Comparison of ENCODE assay signal across 1 cellular context in the genomic region with DNA sequence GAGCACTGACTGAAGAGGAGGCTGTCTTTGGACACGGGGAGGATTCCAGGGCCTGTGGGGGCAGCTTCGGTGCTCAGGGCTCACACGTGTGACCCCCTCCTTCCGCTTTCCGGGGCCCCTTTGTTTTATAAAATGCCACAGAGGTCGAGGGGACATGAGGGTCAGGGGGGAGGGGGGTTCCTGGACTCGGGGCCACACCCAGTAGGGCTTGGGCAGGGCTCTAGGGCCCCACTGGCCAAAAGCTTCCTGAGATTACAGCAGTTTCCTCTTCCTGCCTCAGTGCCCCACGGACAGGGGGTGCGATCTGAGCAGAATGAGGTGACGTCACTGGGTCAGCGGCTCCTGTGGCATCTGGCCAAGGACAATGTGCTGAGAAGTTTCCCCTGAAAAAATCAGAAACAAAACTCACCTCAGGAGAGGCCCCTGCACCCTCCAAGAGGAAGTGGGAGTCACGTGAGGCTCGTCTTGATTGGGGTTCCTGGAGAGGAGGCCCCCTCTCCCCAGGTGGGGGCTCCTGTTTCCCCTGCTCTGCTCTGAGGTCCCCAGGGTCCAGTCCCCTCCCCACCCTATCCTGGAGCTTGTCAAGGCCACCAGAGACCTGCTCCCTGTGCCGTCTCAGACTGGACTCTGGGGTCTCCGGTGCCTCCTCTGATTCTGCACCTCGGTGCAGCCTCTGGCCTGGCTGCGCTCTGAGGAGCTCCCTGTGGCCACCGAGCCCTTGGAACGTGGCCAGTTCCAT.
TF ChIP-seq lines count a peak whose summit lies in the region.

No MANE protein-coding gene starts in this region.

TF ChIP-seq in liver, 16 proteins besides CTCF, POLR2A, EP300 and RAD21 (continued from another document):
- TF ChIP-seq, protein P1, sequence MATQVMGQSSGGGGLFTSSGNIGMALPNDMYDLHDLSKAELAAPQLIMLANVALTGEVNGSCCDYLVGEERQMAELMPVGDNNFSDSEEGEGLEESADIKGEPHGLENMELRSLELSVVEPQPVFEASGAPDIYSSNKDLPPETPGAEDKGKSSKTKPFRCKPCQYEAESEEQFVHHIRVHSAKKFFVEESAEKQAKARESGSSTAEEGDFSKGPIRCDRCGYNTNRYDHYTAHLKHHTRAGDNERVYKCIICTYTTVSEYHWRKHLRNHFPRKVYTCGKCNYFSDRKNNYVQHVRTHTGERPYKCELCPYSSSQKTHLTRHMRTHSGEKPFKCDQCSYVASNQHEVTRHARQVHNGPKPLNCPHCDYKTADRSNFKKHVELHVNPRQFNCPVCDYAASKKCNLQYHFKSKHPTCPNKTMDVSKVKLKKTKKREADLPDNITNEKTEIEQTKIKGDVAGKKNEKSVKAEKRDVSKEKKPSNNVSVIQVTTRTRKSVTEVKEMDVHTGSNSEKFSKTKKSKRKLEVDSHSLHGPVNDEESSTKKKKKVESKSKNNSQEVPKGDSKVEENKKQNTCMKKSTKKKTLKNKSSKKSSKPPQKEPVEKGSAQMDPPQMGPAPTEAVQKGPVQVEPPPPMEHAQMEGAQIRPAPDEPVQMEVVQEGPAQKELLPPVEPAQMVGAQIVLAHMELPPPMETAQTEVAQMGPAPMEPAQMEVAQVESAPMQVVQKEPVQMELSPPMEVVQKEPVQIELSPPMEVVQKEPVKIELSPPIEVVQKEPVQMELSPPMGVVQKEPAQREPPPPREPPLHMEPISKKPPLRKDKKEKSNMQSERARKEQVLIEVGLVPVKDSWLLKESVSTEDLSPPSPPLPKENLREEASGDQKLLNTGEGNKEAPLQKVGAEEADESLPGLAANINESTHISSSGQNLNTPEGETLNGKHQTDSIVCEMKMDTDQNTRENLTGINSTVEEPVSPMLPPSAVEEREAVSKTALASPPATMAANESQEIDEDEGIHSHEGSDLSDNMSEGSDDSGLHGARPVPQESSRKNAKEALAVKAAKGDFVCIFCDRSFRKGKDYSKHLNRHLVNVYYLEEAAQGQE (IDR thresholded peaks at IDR 0.05): peak; percentile 21
- no peak for TF ChIP-seq FOXA1 (IDR thresholded peaks at IDR 0.05)
- TF ChIP-seq RXRA (IDR thresholded peaks at IDR 0.05): peak; percentile 22 to 60
- TF ChIP-seq GABPA (IDR thresholded peaks at IDR 0.05 in 1 of 2, conservative IDR thresholded peaks at IDR 0.05 in 1 of 2): no peak
- TF ChIP-seq, protein P2, sequence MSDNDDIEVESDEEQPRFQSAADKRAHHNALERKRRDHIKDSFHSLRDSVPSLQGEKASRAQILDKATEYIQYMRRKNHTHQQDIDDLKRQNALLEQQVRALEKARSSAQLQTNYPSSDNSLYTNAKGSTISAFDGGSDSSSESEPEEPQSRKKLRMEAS (IDR thresholded peaks at IDR 0.05): no peak
